Comparison of ENCODE assay signal across 20 cellular contexts in genomic region chr12:121751716-121752351, GRCh38.
"Had no signal": no experiment of that assay in that cellular context is flagged by ENCODE, and none has a peak within 500 bp of the region (broad histone marks: within the 10 kb centered on the region; RNA-seq: fewer than 3 reads in every experiment).

No MANE protein-coding gene starts in this region.

- H3K36me3 ChIP-seq: neural progenitor cell, prostate gland, right atrium auricular region had no signal

- H3K9me3 ChIP-seq: esophagus muscularis mucosa, gastroesophageal sphincter, heart left ventricle, left ventricle myocardium inferior, prostate gland, right atrium auricular region, tibial artery had no signal

- H3K9me3 Mint-ChIP-seq: activated naive CD8-positive, alpha-beta T cell treated with anti-CD3 and anti-CD28 coated beads, Interleukin-2, amount 50 U/mL, for 24 hours; brain; neural progenitor cell had no signal

- ATAC-seq: activated naive CD8-positive, alpha-beta T cell treated with anti-CD3 and anti-CD28 coated beads, Interleukin-2, amount 50 U/mL, for 24 hours; gastroesophageal sphincter; heart left ventricle; SK-N-SH treated with all-trans-retinoic acid at 6 μM for 48 hours; stimulated activated naive CD8-positive, alpha-beta T cell treated with anti-CD3 and anti-CD28 coated beads, Interleukin-15, Interleukin-2, amounts not matched to agents 100 U/mL and 50 U/mL, for 24 hours had no signal

- H3K27ac ChIP-seq: neural progenitor cell, prostate gland, right atrium auricular region, tibial artery, WERI-Rb-1 had no signal

- H3K27me3 ChIP-seq: esophagus muscularis mucosa, gastroesophageal sphincter, heart left ventricle, neural progenitor cell, right atrium auricular region, tibial artery had no signal

- H3K4me3 Mint-ChIP-seq: activated naive CD8-positive, alpha-beta T cell treated with anti-CD3 and anti-CD28 coated beads, Interleukin-2, amount 50 U/mL, for 24 hours; brain; neural progenitor cell had no signal

- DNase-seq: activated naive CD4-positive, alpha-beta T cell; activated naive CD8-positive, alpha-beta T cell treated with anti-CD3 and anti-CD28 coated beads, Interleukin-2, amount 50 U/mL, for 24 hours; anterior cingulate cortex; effector CD8-positive, alpha-beta T cell; heart left ventricle; kidney glomerular epithelial cell; left ventricle myocardium inferior; mammary epithelial cell; stimulated activated CD4-positive, alpha-beta T cell treated with anti-CD3 and anti-CD28 coated beads, Interleukin-2, amount 100 ng/mL, for 24 hours; stimulated activated naive CD8-positive, alpha-beta T cell treated with anti-CD3 and anti-CD28 coated beads, Interleukin-15, Interleukin-2, amounts not matched to agents 100 U/mL and 50 U/mL, for 24 hours; substantia nigra; tibial artery; WERI-Rb-1 had no signal

- H3K27me3 Mint-ChIP-seq: activated naive CD8-positive, alpha-beta T cell treated with anti-CD3 and anti-CD28 coated beads, Interleukin-2, amount 50 U/mL, for 24 hours had no signal

- H3K4me1 ChIP-seq: neural progenitor cell had no signal

- H3K4me3 ChIP-seq: esophagus muscularis mucosa, gastroesophageal sphincter, heart left ventricle, left ventricle myocardium inferior, neural progenitor cell, prostate gland, right atrium auricular region, tibial artery had no signal

- H3K27ac Mint-ChIP-seq: activated naive CD8-positive, alpha-beta T cell treated with anti-CD3 and anti-CD28 coated beads, Interleukin-2, amount 50 U/mL, for 24 hours; brain; neural progenitor cell had no signal
